10 cellular contexts compared by ENCODE assay signal in genomic region chr5:82347213-82347947, GRCh38.
DNase-seq lines count a peak whose midpoint lies in the region; ATAC-seq and TF ChIP-seq lines count a peak whose summit lies in the region.
"Had no signal": no experiment of that assay in that cellular context is flagged by ENCODE, and none has a peak within 500 bp of the region (broad histone marks: within the 10 kb centered on the region; RNA-seq: fewer than 3 reads in every experiment).

No MANE protein-coding gene starts in this region.

- no peak overlapping the region for H3K27ac Mint-ChIP-seq in immature natural killer cell

- TF ChIP-seq CTCF in SK-N-SH (IDR thresholded peaks at IDR 0.05), result no peak

- DNase-seq in ELR (ENCODE audit: low read depth) (peak; percentile 71), SK-N-SH (no peak), head of caudate nucleus (peak; percentile 21 to 88 (median 62)), retina (peak; percentile 58), 8988T (no peak), immature natural killer cell (no peak)

- H3K9ac ChIP-seq in SK-N-SH, result no peak overlapping the region

- no peak overlapping the region for H3K4me3 Mint-ChIP-seq in immature natural killer cell

- intact Hi-C loops in head of caudate nucleus (cut with DNase I), result no loop called here

- H3K27me3 Mint-ChIP-seq in immature natural killer cell (ENCODE audit: low read depth in 3 of 3), result peaks cover 0 to 5% (median 2%) of the 10 kb centered on the region in 3 donors

- no peaks in the 10 kb centered on the region for H4K20me1 ChIP-seq in SK-N-SH (ENCODE audit: insufficient read depth)

- peaks cover 10 to 14% of the 10 kb centered on the region in 2 experiments; a peak in 1 of 4 replicates for H3K4me1 ChIP-seq in SK-N-SH (ENCODE audit: control insufficient read depth in 1 of 2, insufficient read depth in 2 of 2, low read depth in 1 of 2, low read length in 1 of 2)

- H3K36me3 Mint-ChIP-seq in immature natural killer cell, result no peaks in the 10 kb centered on the region

- no peaks in the 10 kb centered on the region for H3K79me2 ChIP-seq in SK-N-SH (ENCODE audit: insufficient read depth)

- peak overlapping the region in 1 of 2 experiments; percentile 51; a peak in 2 of 4 replicates for H3K27ac ChIP-seq in SK-N-SH (ENCODE audit: low read depth in 2 of 2, low read length in 1 of 2)
- H3K27ac ChIP-seq: VCaP had no signal

- H3K9me3 ChIP-seq in SK-N-SH, result no peaks in the 10 kb centered on the region

- WGBS in SK-N-SH (ENCODE audit: low lambda C conversion rate), result 78% methylated on average over 12 of the region's 12 CpGs

- no peak for ATAC-seq in HG03095 (IDR thresholded peaks at IDR 0.05; ENCODE audit: unreplicated experiment)
- no peak for ATAC-seq in GM21447 (IDR thresholded peaks at IDR 0.05; ENCODE audit: unreplicated experiment)
- ATAC-seq: GM12878 had no signal

- H2AFZ ChIP-seq in SK-N-SH (ENCODE audit: low read depth), result peak overlapping the region; percentile 49; the same call in 1 of the 2 replicates

- TF ChIP-seq RAD21 in SK-N-SH (IDR thresholded peaks at IDR 0.05; ENCODE audit: low read length), result no peak

- peaks cover 7 to 9% of the 10 kb centered on the region in 2 donors for H3K4me1 Mint-ChIP-seq in immature natural killer cell

- H3K9me3 Mint-ChIP-seq in immature natural killer cell, result no peaks in the 10 kb centered on the region

- no peak overlapping the region for H3K4me2 ChIP-seq in SK-N-SH

- POLR2A ChIA-PET in SK-N-SH (lab: Yijun Ruan, JAX), result no interaction called here

- H3K9me2 ChIP-seq in SK-N-SH, result no peaks in the 10 kb centered on the region

- no peaks in the 10 kb centered on the region for H3F3A ChIP-seq in SK-N-SH (replicated peaks; ENCODE audit: insufficient read depth)

- H3K36me3 ChIP-seq in SK-N-SH (replicated peaks in 1 of 2; ENCODE audit: control insufficient read depth in 1 of 2, insufficient read depth in 2 of 2, low read length in 1 of 2), result no peaks in the 10 kb centered on the region

- CTCF ChIA-PET in SK-N-SH (lab: Yijun Ruan, JAX), result interaction anchor here (0.6 to 1.2 kb wide), 3 partner anchors 35 to 1216 kb away, joined by 3 to 6 read pairs (median 3); no protein-coding TSS in a partner anchor

- no peaks in the 10 kb centered on the region for H3K27me3 ChIP-seq in SK-N-SH (ENCODE audit: insufficient read depth)

- no peak for TF ChIP-seq EP300 in SK-N-SH (IDR thresholded peaks at IDR 0.05; ENCODE audit: borderline replicate concordance in 1 of 2, low read depth in 1 of 2, low read length in 1 of 2)

- no peak overlapping the region for H3K4me3 ChIP-seq in SK-N-SH (ENCODE audit: low read depth in 2 of 2, low read length in 1 of 2)
- H3K4me3 ChIP-seq: GM12878 had no signal

TF ChIP-seq in SK-N-SH, 30 proteins besides CTCF, POLR2A, EP300 and RAD21:
- TF ChIP-seq MAX (IDR thresholded peaks at IDR 0.05; ENCODE audit: low read depth) (0 out of 2 replicates have a peak, but pooled peaks have one; percentile 50), GATA2 (CRISPR knock-in tag; IDR thresholded peaks at IDR 0.05) (no peak)

Comparison
In these comparisons a context has a peak if more than half of its experiments do, and no peak if none do; other contexts are left out.
1. DNase-seq: peak in ELR (single experiment), head of caudate nucleus (42 of 42) and retina (single experiment); none in SK-N-SH (single experiment), 8988T (single experiment) and immature natural killer cell (0 of 3).